ENCODE assay signal across 1 cellular context in genomic region chr9:130780865-130781504, GRCh38.
TF ChIP-seq lines count a peak whose summit lies in the region.

No MANE protein-coding gene starts in this region.

TF ChIP-seq in HEK293, 187 proteins besides CTCF, POLR2A, EP300 and RAD21 (continued from another document):
- TF ChIP-seq PRDM6 (tag by site-specific recombination; IDR thresholded peaks at IDR 0.05) = peak; percentile 100
- TF ChIP-seq ZNF133 (tag by site-specific recombination; IDR thresholded peaks at IDR 0.05) = no peak
- no peak for TF ChIP-seq TCF7L2 (IDR thresholded peaks at IDR 0.05; ENCODE audit: borderline replicate concordance, low read depth, low read length)
- no peak for TF ChIP-seq ZNF114 (tag by site-specific recombination; IDR thresholded peaks at IDR 0.05)
- peak; percentile 78 for TF ChIP-seq FEZF1 (tag by site-specific recombination; IDR thresholded peaks at IDR 0.05)
- peak; percentile 32; the same call in 1 of the 2 replicates for TF ChIP-seq GLIS1 (tag by site-specific recombination; IDR thresholded peaks at IDR 0.05)
- TF ChIP-seq ZNF621 (tag by site-specific recombination; IDR thresholded peaks at IDR 0.05) = no peak
- TF ChIP-seq ZNF416 (tag by site-specific recombination; IDR thresholded peaks at IDR 0.05) = no peak
- no peak for TF ChIP-seq ZNF707 (tag by site-specific recombination; IDR thresholded peaks at IDR 0.05)
- TF ChIP-seq ZBTB21 (tag by site-specific recombination; IDR thresholded peaks at IDR 0.05) = peak; percentile 93
- TF ChIP-seq ZNF544 (tag by site-specific recombination; IDR thresholded peaks at IDR 0.05) = no peak
- no peak for TF ChIP-seq REST (tag by site-specific recombination; IDR thresholded peaks at IDR 0.05)
- TF ChIP-seq ZNF645 (tag by site-specific recombination; IDR thresholded peaks at IDR 0.05) = no peak
- TF ChIP-seq, protein P1, sequence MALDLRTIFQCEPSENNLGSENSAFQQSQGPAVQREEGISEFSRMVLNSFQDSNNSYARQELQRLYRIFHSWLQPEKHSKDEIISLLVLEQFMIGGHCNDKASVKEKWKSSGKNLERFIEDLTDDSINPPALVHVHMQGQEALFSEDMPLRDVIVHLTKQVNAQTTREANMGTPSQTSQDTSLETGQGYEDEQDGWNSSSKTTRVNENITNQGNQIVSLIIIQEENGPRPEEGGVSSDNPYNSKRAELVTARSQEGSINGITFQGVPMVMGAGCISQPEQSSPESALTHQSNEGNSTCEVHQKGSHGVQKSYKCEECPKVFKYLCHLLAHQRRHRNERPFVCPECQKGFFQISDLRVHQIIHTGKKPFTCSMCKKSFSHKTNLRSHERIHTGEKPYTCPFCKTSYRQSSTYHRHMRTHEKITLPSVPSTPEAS (tag by site-specific recombination; IDR thresholded peaks at IDR 0.05) = peak; percentile 59; the same call in 1 of the 2 replicates
- no peak for TF ChIP-seq ZNF530 (tag by site-specific recombination; IDR thresholded peaks at IDR 0.05; ENCODE audit: low read depth)
- peak; percentile 91 for TF ChIP-seq ZNF660 (tag by site-specific recombination; IDR thresholded peaks at IDR 0.05)
- no peak; the same call in 1 of the 2 replicates for TF ChIP-seq ZNF561 (tag by site-specific recombination; IDR thresholded peaks at IDR 0.05; ENCODE audit: borderline replicate concordance)
- peak; percentile 84 for TF ChIP-seq ZSCAN30 (tag by site-specific recombination; IDR thresholded peaks at IDR 0.05)
- TF ChIP-seq HOXC10 (CRISPR knock-in tag; IDR thresholded peaks at IDR 0.05) = no peak
- TF ChIP-seq ZSCAN18 (tag by site-specific recombination; IDR thresholded peaks at IDR 0.05) = no peak
- no peak for TF ChIP-seq ZNF354C (tag by site-specific recombination; IDR thresholded peaks at IDR 0.05; ENCODE audit: borderline replicate concordance, low read depth)
- TF ChIP-seq MZF1 (tag by site-specific recombination; IDR thresholded peaks at IDR 0.05; ENCODE audit: borderline replicate concordance) = peak; percentile 80
- TF ChIP-seq, protein P2, sequence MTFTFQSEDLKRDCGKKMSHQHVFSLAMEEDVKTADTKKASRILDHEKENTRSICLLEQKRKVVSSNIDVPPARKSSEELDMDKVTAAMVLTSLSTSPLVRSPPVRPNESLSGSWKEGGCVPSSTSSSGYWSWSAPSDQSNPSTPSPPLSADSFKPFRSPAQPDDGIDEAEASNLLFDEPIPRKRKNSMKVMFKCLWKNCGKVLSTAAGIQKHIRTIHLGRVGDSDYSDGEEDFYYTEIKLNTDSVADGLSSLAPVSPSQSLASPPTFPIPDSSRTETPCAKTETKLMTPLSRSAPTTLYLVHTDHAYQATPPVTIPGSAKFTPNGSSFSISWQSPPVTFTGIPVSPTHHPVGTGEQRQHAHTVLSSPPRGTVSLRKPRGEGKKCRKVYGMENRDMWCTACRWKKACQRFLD (tag by site-specific recombination; IDR thresholded peaks at IDR 0.05) = no peak
- TF ChIP-seq ZNF157 (tag by site-specific recombination; IDR thresholded peaks at IDR 0.05) = no peak
- TF ChIP-seq ZNF747 (tag by site-specific recombination; IDR thresholded peaks at IDR 0.05) = no peak
- TF ChIP-seq INSM2 (tag by site-specific recombination; IDR thresholded peaks at IDR 0.05) = peak; percentile 98
